14 cellular contexts compared by ENCODE assay signal in genomic region chr14:48747683-48748082, GRCh38.
"Had no signal": no experiment of that assay in that cellular context is flagged by ENCODE, and none has a peak within 500 bp of the region (broad histone marks: within the 10 kb centered on the region; RNA-seq: fewer than 3 reads in every experiment).

No MANE protein-coding gene starts in this region.

- H3K9me3 ChIP-seq: psoas muscle had no signal

- H3K27me3 ChIP-seq: stomach had no signal

- H3K4me1 ChIP-seq: psoas muscle, stomach had no signal

- DNase-seq: activated CD4-positive, alpha-beta memory T cell treated with anti-CD3 and anti-CD28 coated beads for 36 hours; activated CD4-positive, alpha-beta T cell treated with anti-CD3 and anti-CD28 coated beads for 1 hour; activated gamma-delta T cell treated with Interleukin-2 at 50 U/mL for 16 hours; activated naive CD8-positive, alpha-beta T cell treated with anti-CD3 and anti-CD28 coated beads for 36 hours; activated T-cell treated with anti-CD3 and anti-CD28 coated beads, Interleukin-2, amount 50 U/mL, for 72 hours; naive thymus-derived CD4-positive, alpha-beta T cell; occipital lobe; psoas muscle; stimulated activated CD4-positive, alpha-beta T cell treated with anti-CD3 and anti-CD28 coated beads, Interleukin-15, amount 100 ng/mL, for 24 hours; stimulated activated CD4-positive, alpha-beta T cell treated with anti-CD3 and anti-CD28 coated beads, Interleukin-4, amount 100 ng/mL, for 24 hours; stomach; T-helper 9 cell had no signal

- H3K27ac ChIP-seq: psoas muscle, stomach had no signal

- H3K4me3 ChIP-seq: lung, psoas muscle, stomach had no signal

- H3K36me3 ChIP-seq: stomach had no signal

- ATAC-seq: activated T-cell treated with anti-CD3 and anti-CD28 coated beads, Interleukin-2, amount 50 U/mL, for 72 hours; esophagus mucosa; naive thymus-derived CD4-positive, alpha-beta T cell; psoas muscle had no signal
